ENCODE assay signal across 35 cellular contexts in the genomic region with DNA sequence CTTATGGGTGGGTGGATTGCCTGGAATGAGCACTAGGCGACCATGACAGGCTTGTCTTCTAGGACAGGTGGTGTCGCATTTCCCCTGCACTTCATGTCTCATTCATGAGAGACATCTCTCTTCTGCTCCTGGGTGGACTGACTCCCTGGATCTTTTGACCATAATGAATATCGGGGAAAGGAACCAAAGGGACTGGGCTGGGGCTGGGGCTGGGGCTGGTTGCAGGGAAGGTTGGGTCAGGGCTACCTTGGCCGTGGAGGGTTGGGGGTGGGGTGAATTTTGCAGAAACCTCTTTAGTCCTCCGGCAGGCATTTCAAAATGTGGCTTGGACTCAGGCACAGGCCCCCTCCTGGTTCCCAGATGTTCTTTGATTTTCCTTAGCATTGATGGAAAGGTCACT.
"Had no signal": no experiment of that assay in that cellular context is flagged by ENCODE, and none has a peak within 500 bp of the region (broad histone marks: within the 10 kb centered on the region; RNA-seq: fewer than 3 reads in every experiment).

No MANE protein-coding gene starts in this region.

- H3K27me3 ChIP-seq: MG63 had no signal

- H3K36me3 ChIP-seq: MG63 had no signal

- H3K27ac ChIP-seq: KMS-11 had no signal

- H3K9me3 ChIP-seq: MG63 had no signal

- H3K4me3 ChIP-seq: MG63 had no signal

- DNase-seq: Karpas-422, Kasumi-1, KG1, MG63, MM.1S, MV-4-11, NCI-H1048, NCI-H1092, NCI-H1092 treated with DMSO at 0.1 percent for 48 hours, NCI-H1105, NCI-H1105 treated with DMSO at 0.1 percent for 48 hours, NCI-H1417, NCI-H1417 treated with DMSO at 0.1 percent for 48 hours, NCI-H1436, NCI-H1436 treated with DMSO at 0.1 percent for 48 hours, NCI-H146, NCI-H1694, NCI-H1694 treated with DMSO at 0.1 percent for 48 hours, NCI-H187, NCI-H187 treated with DMSO at 0.1 percent for 48 hours, NCI-H1930, NCI-H2029, NCI-H2029 treated with DMSO at 0.1 percent for 48 hours, NCI-H2081, NCI-H2081 treated with DMSO at 0.1 percent for 48 hours, NCI-H2107, NCI-H2171, NCI-H2171 treated with DMSO at 0.1 percent for 48 hours, NCI-H2227 treated with DMSO at 0.1 percent for 48 hours, NCI-H226, NCI-H345, NCI-H446, NCI-H446 treated with DMSO at 0.1 percent for 48 hours, NCI-H510A had no signal
